In the genomic region with DNA sequence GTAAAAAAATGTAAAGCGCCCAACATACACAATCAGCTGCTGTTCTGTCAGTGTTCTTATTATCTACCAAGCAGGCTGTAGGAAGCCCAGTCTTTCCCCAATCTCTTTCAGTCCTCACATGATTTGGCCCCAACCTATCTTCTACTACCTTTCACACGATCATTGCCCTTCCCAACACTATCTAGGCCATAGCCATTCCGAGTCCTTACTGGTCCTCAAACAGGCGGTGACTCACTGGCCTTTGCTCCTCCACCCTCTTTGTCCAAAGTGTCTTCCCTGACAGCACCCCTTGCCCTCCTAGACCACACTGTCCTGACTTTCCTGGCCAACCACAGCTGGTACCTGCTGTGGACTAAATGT, we compare ENCODE assay signal across 8 cellular contexts. TPM values are rescaled to one million over a fixed set of nuclear protein-coding genes. Genes with fewer than 3 reads are reported as not detected.
A peak's percentile ranks its signal among the peaks of the same experiment; 100 is the strongest.
DNase-seq lines count a peak whose midpoint lies in the region; ATAC-seq, FAIRE-seq and TF ChIP-seq lines count a peak whose summit lies in the region.

No MANE protein-coding gene starts in this region.

- H3K27ac Mint-ChIP-seq in activated CD8-positive, alpha-beta T cell treated with anti-CD3 and anti-CD28 coated beads for 36 hours: peak overlapping the region; percentile 98
- H3K27ac Mint-ChIP-seq in stimulated activated naive B cell treated with anti-CD40 and anti-IgM and Interleukin-4, amounts not matched to agents 10 μg/mL and 1 μg/mL and 100 μg/mL, for 72 hours: peak overlapping the region; percentile 98

- H3K9me3 ChIP-seq in HUES48 (ENCODE audit: control insufficient read depth, insufficient read depth, low read length) (no peaks in the 10 kb centered on the region), iPS-18a (ENCODE audit: control insufficient read depth, low read depth, low read length) (no peaks in the 10 kb centered on the region)

- POLR2A ChIA-PET in activated CD8-positive, alpha-beta T cell treated with anti-CD3 and anti-CD28 coated beads for 36 hours (lab: Charles Lee): interaction anchor here (0.5 to 4.5 kb wide), 6 partner anchors 11 to 112 kb away, joined by 3 to 13 read pairs (median 6); partner anchors contain the start of gene PRKCD

- CTCF ChIA-PET in activated CD8-positive, alpha-beta T cell treated with anti-CD3 and anti-CD28 coated beads for 36 hours (lab: Charles Lee): interaction anchor here (1.9 to 11.3 kb wide), 5 partner anchors 11 to 67 kb away, joined by 8 to 178 read pairs (median 12); partner anchors contain the start of gene PRKCD

- no peak for TF ChIP-seq CTCF in activated CD8-positive, alpha-beta T cell treated with anti-CD3 and anti-CD28 coated beads for 36 hours (IDR thresholded peaks at IDR 0.05)
- no peak for TF ChIP-seq CTCF in D721Med (IDR thresholded peaks at IDR 0.05; ENCODE audit: insufficient read depth, missing control alignments)

- intact Hi-C loops in activated CD8-positive, alpha-beta T cell treated with anti-CD3 and anti-CD28 coated beads for 36 hours (cut with micrococcal nuclease): loop anchor here (5.0 to 10.0 kb wide), 2 partner anchors 66 to 214 kb away; partner anchors contain the start of gene DCP1A

- no peak for DNase-seq in activated CD8-positive, alpha-beta T cell treated with anti-CD3 and anti-CD28 coated beads for 36 hours
- DNase-seq in stimulated activated naive B cell treated with anti-CD40 and anti-IgM and Interleukin-4, amounts not matched to agents 10 μg/mL and 1 μg/mL and 100 μg/mL, for 72 hours: no peak
- no peak for DNase-seq in D721Med (ENCODE audit: insufficient read length, low spot score)
- DNase-seq in NCI-H1092 treated with DMSO at 0.1 percent for 48 hours (lab: John Stamatoyannopoulos, UW): no peak
- no peak for DNase-seq in NCI-H2029 (lab: John Stamatoyannopoulos, UW)

- H3K27ac ChIP-seq in HUES48 (ENCODE audit: low read depth, low read length) (no peak overlapping the region), iPS-18a (ENCODE audit: low read length) (no peak overlapping the region)

- peaks cover 21% of the 10 kb centered on the region for H3K4me1 Mint-ChIP-seq in activated CD8-positive, alpha-beta T cell treated with anti-CD3 and anti-CD28 coated beads for 36 hours (ENCODE audit: low read depth)
- peaks cover 12 to 13% of the 10 kb centered on the region in 2 donors for H3K4me1 Mint-ChIP-seq in stimulated activated naive B cell treated with anti-CD40 and anti-IgM and Interleukin-4, amounts not matched to agents 10 μg/mL and 1 μg/mL and 100 μg/mL, for 72 hours

- H3K4me1 ChIP-seq in HUES48 (ENCODE audit: control insufficient read depth, insufficient read depth, low read length): peaks cover 11% of the 10 kb centered on the region; the same call in 1 of the 2 replicates
- peaks cover 6% of the 10 kb centered on the region for H3K4me1 ChIP-seq in iPS-18a (ENCODE audit: control insufficient read depth, low read depth, low read length)

- no peaks in the 10 kb centered on the region for H3K36me3 ChIP-seq in HUES48 (ENCODE audit: control insufficient read depth, insufficient read depth, low read length)
- no peaks in the 10 kb centered on the region for H3K36me3 ChIP-seq in iPS-18a (ENCODE audit: control insufficient read depth, low read depth, low read length)

- H3K36me3 Mint-ChIP-seq in activated CD8-positive, alpha-beta T cell treated with anti-CD3 and anti-CD28 coated beads for 36 hours (ENCODE audit: low read depth): peaks cover 3% of the 10 kb centered on the region
- H3K36me3 Mint-ChIP-seq in stimulated activated naive B cell treated with anti-CD40 and anti-IgM and Interleukin-4, amounts not matched to agents 10 μg/mL and 1 μg/mL and 100 μg/mL, for 72 hours: peaks cover 4% of the 10 kb centered on the region in 2 donors

- H3K27me3 Mint-ChIP-seq in activated CD8-positive, alpha-beta T cell treated with anti-CD3 and anti-CD28 coated beads for 36 hours: no peaks in the 10 kb centered on the region
- H3K27me3 Mint-ChIP-seq in stimulated activated naive B cell treated with anti-CD40 and anti-IgM and Interleukin-4, amounts not matched to agents 10 μg/mL and 1 μg/mL and 100 μg/mL, for 72 hours: no peaks in the 10 kb centered on the region

- no peak for FAIRE-seq in D721Med (lab: Jason Lieb, UNC)

- H3K9ac ChIP-seq in HUES48 (ENCODE audit: low read depth, low read length) (0 out of 2 replicates have a peak overlapping the region, but pooled peaks have one; percentile 70), iPS-18a (ENCODE audit: low read length) (peak overlapping the region; percentile 94)

- ATAC-seq in activated CD8-positive, alpha-beta T cell treated with anti-CD3 and anti-CD28 coated beads for 36 hours: no peak
- ATAC-seq in stimulated activated naive B cell treated with anti-CD40 and anti-IgM and Interleukin-4, amounts not matched to agents 10 μg/mL and 1 μg/mL and 100 μg/mL, for 72 hours (replicated peaks): no peak
- ATAC-seq in HG02610 (IDR thresholded peaks at IDR 0.05; ENCODE audit: unreplicated experiment): no peak

- no peaks in the 10 kb centered on the region for H3K27me3 ChIP-seq in HUES48 (ENCODE audit: control insufficient read depth, insufficient read depth, low read length)
- H3K27me3 ChIP-seq in iPS-18a (ENCODE audit: control insufficient read depth, insufficient read depth, low read length): no peaks in the 10 kb centered on the region

- H3K4me3 Mint-ChIP-seq in activated CD8-positive, alpha-beta T cell treated with anti-CD3 and anti-CD28 coated beads for 36 hours: peak overlapping the region; percentile 94
- peak overlapping the region; percentile 91 to 96 for H3K4me3 Mint-ChIP-seq in stimulated activated naive B cell treated with anti-CD40 and anti-IgM and Interleukin-4, amounts not matched to agents 10 μg/mL and 1 μg/mL and 100 μg/mL, for 72 hours

- peak overlapping the region; percentile 85; the same call in 1 of the 2 replicates for H3K4me3 ChIP-seq in HUES48 (ENCODE audit: low read depth, low read length)
- H3K4me3 ChIP-seq in iPS-18a (ENCODE audit: low read length): peak overlapping the region; percentile 91

- no peaks in the 10 kb centered on the region for H3K9me3 Mint-ChIP-seq in activated CD8-positive, alpha-beta T cell treated with anti-CD3 and anti-CD28 coated beads for 36 hours
- no peaks in the 10 kb centered on the region for H3K9me3 Mint-ChIP-seq in stimulated activated naive B cell treated with anti-CD40 and anti-IgM and Interleukin-4, amounts not matched to agents 10 μg/mL and 1 μg/mL and 100 μg/mL, for 72 hours

RNA-seq across cellular contexts. Expression of gene RFT1, which starts 0.9 kb away (rescaled TPM):
- total RNA-seq in activated CD8-positive, alpha-beta T cell treated with anti-CD3 and anti-CD28 coated beads for 36 hours: 10 to 100 TPM; 42.5 to 42.9 TPM

RNA-seq across cellular contexts. Expression of gene PRKCD, which starts 29.9 kb away (rescaled TPM):
- 10 to 100 TPM; 18.7 to 21.5 TPM for total RNA-seq in activated CD8-positive, alpha-beta T cell treated with anti-CD3 and anti-CD28 coated beads for 36 hours
